Comparison of ENCODE assay signal across 9 cellular contexts in genomic region chr12:25320123-25321006, GRCh38.
DNase-seq lines count a peak whose midpoint lies in the region; ATAC-seq and TF ChIP-seq lines count a peak whose summit lies in the region.
"Had no signal": no experiment of that assay in that cellular context is flagged by ENCODE, and none has a peak within 500 bp of the region (broad histone marks: within the 10 kb centered on the region; RNA-seq: fewer than 3 reads in every experiment).

No MANE protein-coding gene starts in this region.

- H3K4me3 Mint-ChIP-seq in natural killer cell treated with Interleukin-12 subunit alpha and Interleukin-12 subunit beta and Interleukin-15 and Interleukin-18, amount 100 ng/mL, for 72 hours, result peak overlapping the region; percentile 34
- H3K4me3 Mint-ChIP-seq in natural killer cell (no peak overlapping the region), endothelial cell (ENCODE audit: unreplicated experiment) (no peak overlapping the region)

- H3K36me3 Mint-ChIP-seq in natural killer cell treated with Interleukin-12 subunit alpha and Interleukin-12 subunit beta and Interleukin-15 and Interleukin-18, amount 100 ng/mL, for 72 hours, result no peaks in the 10 kb centered on the region
- H3K36me3 Mint-ChIP-seq in natural killer cell, result no peaks in the 10 kb centered on the region
- H3K36me3 Mint-ChIP-seq in endothelial cell (ENCODE audit: low read depth, unreplicated experiment), result no peaks in the 10 kb centered on the region

- no peak for DNase-seq in natural killer cell treated with Interleukin-12 subunit alpha and Interleukin-12 subunit beta and Interleukin-15 and Interleukin-18, amount 100 ng/mL, for 72 hours (ENCODE audit: low spot score)
- DNase-seq in natural killer cell, result no peak
- no peak for DNase-seq in endothelial cell (ENCODE audit: low spot score)
- DNase-seq in foreskin keratinocyte, result no peak
- no peak for DNase-seq in posterior vena cava (ENCODE audit: low spot score)
- no peak for DNase-seq in HuH-7 (ENCODE audit: low spot score)
- DNase-seq: stimulated activated CD4-positive, alpha-beta T cell treated with anti-CD3 and anti-CD28 coated beads, Interleukin-2, amount 100 ng/mL, for 24 hours had no signal

- intact Hi-C loops in natural killer cell (cut with micrococcal nuclease) (no loop called here), posterior vena cava (cut with DNase I) (no loop called here)

- H2AFZ ChIP-seq in OCI-LY3 (ENCODE audit: low read depth, low read length), result 0 out of 2 replicates have a peak overlapping the region, but pooled peaks have one; percentile 22

- peaks cover 3% of the 10 kb centered on the region for H3K9me3 Mint-ChIP-seq in natural killer cell treated with Interleukin-12 subunit alpha and Interleukin-12 subunit beta and Interleukin-15 and Interleukin-18, amount 100 ng/mL, for 72 hours
- H3K9me3 Mint-ChIP-seq in natural killer cell (no peaks in the 10 kb centered on the region), endothelial cell (ENCODE audit: unreplicated experiment) (no peaks in the 10 kb centered on the region)

- no peaks in the 10 kb centered on the region for H3K9me3 ChIP-seq in OCI-LY3 (ENCODE audit: insufficient read depth, low read length)

- peak overlapping the region; percentile 60 for H3K4me3 ChIP-seq in OCI-LY3 (ENCODE audit: low read length)

- H3K4me1 Mint-ChIP-seq in natural killer cell treated with Interleukin-12 subunit alpha and Interleukin-12 subunit beta and Interleukin-15 and Interleukin-18, amount 100 ng/mL, for 72 hours (ENCODE audit: low read depth in 2 of 2), result peaks cover 28 to 41% of the 10 kb centered on the region in 2 donors
- H3K4me1 Mint-ChIP-seq in natural killer cell (peaks cover 28 to 36% of the 10 kb centered on the region in 2 donors), endothelial cell (ENCODE audit: unreplicated experiment) (peaks cover 9% of the 10 kb centered on the region)

- no peaks in the 10 kb centered on the region for H3K27me3 ChIP-seq in OCI-LY3 (ENCODE audit: low read depth, low read length)
- H3K27me3 ChIP-seq in foreskin keratinocyte, result no peaks in the 10 kb centered on the region

- peak overlapping the region; percentile 71 for H3K4me2 ChIP-seq in OCI-LY3 (ENCODE audit: low read length)

- H3K36me3 ChIP-seq in OCI-LY3 (replicated peaks; ENCODE audit: low read depth, low read length), result no peaks in the 10 kb centered on the region

- H3K4me1 ChIP-seq in OCI-LY3 (ENCODE audit: low read length), result peaks cover 83% of the 10 kb centered on the region
- no peaks in the 10 kb centered on the region for H3K4me1 ChIP-seq in foreskin keratinocyte

- H3K9ac ChIP-seq in OCI-LY3 (ENCODE audit: low read length), result peak overlapping the region; percentile 80

- H3K27me3 Mint-ChIP-seq in natural killer cell treated with Interleukin-12 subunit alpha and Interleukin-12 subunit beta and Interleukin-15 and Interleukin-18, amount 100 ng/mL, for 72 hours, result no peaks in the 10 kb centered on the region
- no peaks in the 10 kb centered on the region for H3K27me3 Mint-ChIP-seq in natural killer cell (ENCODE audit: low read depth in 2 of 2)
- H3K27me3 Mint-ChIP-seq in endothelial cell (ENCODE audit: unreplicated experiment), result no peaks in the 10 kb centered on the region

- TF ChIP-seq CTCF in natural killer cell (IDR thresholded peaks at IDR 0.05), result no peak
- TF ChIP-seq CTCF in OCI-LY3 (IDR thresholded peaks at IDR 0.05; ENCODE audit: low read depth, low read length), result no peak
- TF ChIP-seq CTCF in endothelial cell (IDR thresholded peaks at IDR 0.05; ENCODE audit: unreplicated experiment), result no peak
- no peak for TF ChIP-seq CTCF in foreskin keratinocyte (conservative IDR thresholded peaks at IDR 0.05)

- peak overlapping the region; percentile 95 for H3K27ac ChIP-seq in OCI-LY3 (ENCODE audit: low read length)
- no peak overlapping the region for H3K27ac ChIP-seq in foreskin keratinocyte

- H3K79me2 ChIP-seq in OCI-LY3 (ENCODE audit: low read length), result no peaks in the 10 kb centered on the region; the same call in 1 of the 2 replicates

- peak; percentile 57 to 69 for ATAC-seq in natural killer cell treated with Interleukin-12 subunit alpha and Interleukin-12 subunit beta and Interleukin-15 and Interleukin-18, amount 100 ng/mL, for 72 hours
- no peak for ATAC-seq in natural killer cell
- peak; percentile 78 for ATAC-seq in HG02870 (IDR thresholded peaks at IDR 0.05; ENCODE audit: unreplicated experiment)
- no peak for ATAC-seq in foreskin keratinocyte

- no peak overlapping the region for H3K27ac Mint-ChIP-seq in natural killer cell treated with Interleukin-12 subunit alpha and Interleukin-12 subunit beta and Interleukin-15 and Interleukin-18, amount 100 ng/mL, for 72 hours
- H3K27ac Mint-ChIP-seq in natural killer cell (no peak overlapping the region), endothelial cell (ENCODE audit: unreplicated experiment) (no peak overlapping the region)

- H4K20me1 ChIP-seq in OCI-LY3 (ENCODE audit: insufficient read depth, low read length), result no peaks in the 10 kb centered on the region

Comparison
In these comparisons a context has a peak if more than half of its experiments do, and no peak if none do; other contexts are left out.
1. ATAC-seq: peak in natural killer cell treated with Interleukin-12 subunit alpha and Interleukin-12 subunit beta and Interleukin-15 and Interleukin-18, amount 100 ng/mL, for 72 hours (2 of 2) and HG02870 (single experiment); none in natural killer cell (0 of 3) and foreskin keratinocyte (single experiment).